22 cellular contexts compared by ENCODE assay signal in genomic region chr11:64796757-64797541, GRCh38.
"Had no signal": no experiment of that assay in that cellular context is flagged by ENCODE, and none has a peak within 500 bp of the region (broad histone marks: within the 10 kb centered on the region; RNA-seq: fewer than 3 reads in every experiment).

No MANE protein-coding gene starts in this region.

- ATAC-seq: activated CD4-positive, CD25-positive, alpha-beta regulatory T cell treated with anti-CD3 and anti-CD28 coated beads, Interleukin-2, amount 50 U/mL, for 24 hours; activated T-cell treated with anti-CD3 and anti-CD28 coated beads, Interleukin-2, amount 50 U/mL, for 72 hours; effector memory CD8-positive, alpha-beta T cell; naive thymus-derived CD8-positive, alpha-beta T cell; stimulated activated naive CD8-positive, alpha-beta T cell treated with anti-CD3 and anti-CD28 coated beads, Interleukin-15, Interleukin-2, amounts not matched to agents 100 U/mL and 50 U/mL, for 24 hours had no signal

- H3K9me3 Mint-ChIP-seq: activated naive CD4-positive, alpha-beta T cell treated with anti-CD3 and anti-CD28 coated beads, Interleukin-2, amount 50 U/mL, for 24 hours; activated T-cell treated with anti-CD3 and anti-CD28 coated beads, Interleukin-2, amount 50 U/mL, for 72 hours; effector memory CD8-positive, alpha-beta T cell; immature natural killer cell; naive thymus-derived CD8-positive, alpha-beta T cell had no signal

- H3K27ac ChIP-seq: cardiac muscle cell, esophagus squamous epithelium, transverse colon, vagina had no signal

- H3K4me3 ChIP-seq: cardiac muscle cell, esophagus squamous epithelium, transverse colon, vagina had no signal

- H3K9me3 ChIP-seq: esophagus squamous epithelium, transverse colon, vagina had no signal

- H3K27me3 ChIP-seq: cardiac muscle cell, esophagus squamous epithelium, transverse colon, vagina had no signal

- H3K4me3 Mint-ChIP-seq: activated naive CD4-positive, alpha-beta T cell treated with anti-CD3 and anti-CD28 coated beads, Interleukin-2, amount 50 U/mL, for 24 hours; activated T-cell treated with anti-CD3 and anti-CD28 coated beads, Interleukin-2, amount 50 U/mL, for 72 hours; effector memory CD8-positive, alpha-beta T cell; immature natural killer cell; naive thymus-derived CD8-positive, alpha-beta T cell had no signal

- H3K27me3 Mint-ChIP-seq: activated naive CD4-positive, alpha-beta T cell treated with anti-CD3 and anti-CD28 coated beads, Interleukin-2, amount 50 U/mL, for 24 hours; effector memory CD8-positive, alpha-beta T cell; naive thymus-derived CD8-positive, alpha-beta T cell had no signal

- H3K36me3 ChIP-seq: cardiac muscle cell, transverse colon, vagina had no signal

- DNase-seq: activated CD4-positive, alpha-beta T cell treated with anti-CD3 and anti-CD28 coated beads, Interleukin-2, amount 50 U/mL, for 1 hour; activated CD8-positive, alpha-beta memory T cell treated with anti-CD3 and anti-CD28 coated beads, Interleukin-2, amount 50 U/mL, for 48 hours; activated effector memory CD4-positive, alpha-beta T cell treated with anti-CD3 and anti-CD28 coated beads, Interleukin-2, amount 50 U/mL, for 16 hours; activated T-cell treated with anti-CD3 and anti-CD28 coated beads, Interleukin-2, amount 50 U/mL, for 72 hours; amniotic stem cell; effector memory CD8-positive, alpha-beta T cell; esophagus squamous epithelium; immature natural killer cell; mesendoderm; occipital lobe; retina; stimulated activated CD8-positive, alpha-beta memory T cell treated with anti-CD3 and anti-CD28 coated beads, Interleukin-4, amount 100 ng/mL, for 48 hours; stimulated activated naive CD8-positive, alpha-beta T cell treated with anti-CD3 and anti-CD28 coated beads, Interleukin-15, Interleukin-2, amounts not matched to agents 100 U/mL and 50 U/mL, for 24 hours; substantia nigra; T-helper 1 cell; T1000; transverse colon had no signal

- H3K27ac Mint-ChIP-seq: activated naive CD4-positive, alpha-beta T cell treated with anti-CD3 and anti-CD28 coated beads, Interleukin-2, amount 50 U/mL, for 24 hours; activated T-cell treated with anti-CD3 and anti-CD28 coated beads, Interleukin-2, amount 50 U/mL, for 72 hours; immature natural killer cell had no signal
